ENCODE assay signal across 10 cellular contexts in genomic region chr2:233355916-233356315, GRCh38. TPM values are rescaled to one million over a fixed set of nuclear protein-coding genes. Genes with fewer than 3 reads are reported as not detected.
DNase-seq lines count a peak whose midpoint lies in the region; ATAC-seq and TF ChIP-seq lines count a peak whose summit lies in the region.
"Had no signal": no experiment of that assay in that cellular context is flagged by ENCODE, and none has a peak within 500 bp of the region (broad histone marks: within the 10 kb centered on the region; RNA-seq: fewer than 3 reads in every experiment).

No MANE protein-coding gene starts in this region.

- CTCF ChIA-PET in CD4-positive, alpha-beta T cell (lab: Charles Lee), result no interaction called here

- H3K4me1 Mint-ChIP-seq in CD4-positive, alpha-beta T cell (ENCODE audit: low read depth), result peaks cover 68% of the 10 kb centered on the region
- peaks cover 76% of the 10 kb centered on the region for H3K4me1 Mint-ChIP-seq in brain
- H3K4me1 Mint-ChIP-seq in nephron progenitor cell, result peaks cover 72% of the 10 kb centered on the region

- H3K36me3 Mint-ChIP-seq in CD4-positive, alpha-beta T cell (ENCODE audit: low read depth), result peaks cover 42% of the 10 kb centered on the region
- H3K36me3 Mint-ChIP-seq in brain (peaks cover 31% of the 10 kb centered on the region), nephron progenitor cell (ENCODE audit: low read depth) (peaks cover 12% of the 10 kb centered on the region)

- no peaks in the 10 kb centered on the region for H3K9me3 Mint-ChIP-seq in CD4-positive, alpha-beta T cell
- H3K9me3 Mint-ChIP-seq in brain (peaks cover 0 to 8% (median 4%) of the 10 kb centered on the region in 5 experiments), nephron progenitor cell (peaks cover 8% of the 10 kb centered on the region)

- no peaks in the 10 kb centered on the region for H3K27me3 Mint-ChIP-seq in CD4-positive, alpha-beta T cell
- H3K27me3 Mint-ChIP-seq in brain (no peaks in the 10 kb centered on the region), nephron progenitor cell (ENCODE audit: low read depth, poor library complexity) (peaks cover 11% of the 10 kb centered on the region)

- H3K27me3 ChIP-seq in CD4-positive, alpha-beta T cell (ENCODE audit: control insufficient read depth, insufficient read depth, low read length), result no peaks in the 10 kb centered on the region
- H3K27me3 ChIP-seq in HL-60 (ENCODE audit: insufficient read depth, poor library complexity, severe bottlenecking), result no peaks in the 10 kb centered on the region

- POLR2A ChIA-PET in CD4-positive, alpha-beta T cell (lab: Charles Lee), result interaction anchor here (1.0 to 4.5 kb wide), 3 partner anchors 24 to 88 kb away, joined by 3 to 25 read pairs (median 5); no protein-coding TSS in a partner anchor

- peak overlapping the region; percentile 90 for H3K4me3 ChIP-seq in HL-60 (replicated peaks; ENCODE audit: insufficient read depth, low read length)

- H3K27ac ChIP-seq in CD4-positive, alpha-beta T cell (ENCODE audit: low read depth, low read length), result no peak overlapping the region
- no peak overlapping the region for H3K27ac ChIP-seq in HL-60 (replicated peaks)

- H3K9me3 ChIP-seq in CD4-positive, alpha-beta T cell (ENCODE audit: control insufficient read depth, low read length), result no peaks in the 10 kb centered on the region

- intact Hi-C loops in CD4-positive, alpha-beta T cell (cut with DNase I, micrococcal nuclease), result loop anchor here in 1 of 2 experiments (2.0 to 10.0 kb wide), 2 partner anchors 87 to 1041 kb away; no protein-coding TSS in a partner anchor

- DNase-seq in CD4-positive, alpha-beta T cell, result no peak
- DNase-seq in HL-60 (ENCODE audit: low read depth in 1 of 2, low spot score in 1 of 2) (no peak), nephron progenitor cell (no peak), 8988T (no peak), cerebellum (ENCODE audit: low spot score) (no peak)
- DNase-seq in stimulated activated CD8-positive, alpha-beta memory T cell treated with anti-CD3 and anti-CD28 coated beads, Interleukin-4, amount 100 ng/mL, for 48 hours, result no peak
- DNase-seq: effector memory CD4-positive, alpha-beta T cell; stimulated activated CD4-positive, alpha-beta T cell treated with anti-CD3 and anti-CD28 coated beads, Interleukin-1b, Interleukin-23, amount 100 ng/mL, for 48 hours had no signal

- ATAC-seq in CD4-positive, alpha-beta T cell (ENCODE audit: poor library complexity), result no peak
- ATAC-seq in HG02623 (IDR thresholded peaks at IDR 0.05; ENCODE audit: unreplicated experiment), result no peak

- H3K4me3 Mint-ChIP-seq in CD4-positive, alpha-beta T cell, result peak overlapping the region; percentile 92
- H3K4me3 Mint-ChIP-seq in brain, result peak overlapping the region; percentile 88 to 96 (median 89)
- peak overlapping the region; percentile 87 for H3K4me3 Mint-ChIP-seq in nephron progenitor cell

- peak overlapping the region; percentile 76 for H3K27ac Mint-ChIP-seq in CD4-positive, alpha-beta T cell
- H3K27ac Mint-ChIP-seq in brain, result peak overlapping the region in 3 of 5 experiments; percentile 1 to 67 (median 3)
- no peak overlapping the region for H3K27ac Mint-ChIP-seq in nephron progenitor cell

- no peak for TF ChIP-seq CTCF in CD4-positive, alpha-beta T cell (IDR thresholded peaks at IDR 0.05)
- TF ChIP-seq CTCF in HL-60 (IDR thresholded peaks at IDR 0.05; ENCODE audit: insufficient read depth, low read length) (no peak), brain (conservative IDR thresholded peaks at IDR 0.05) (no peak), nephron progenitor cell (IDR thresholded peaks at IDR 0.05) (no peak)

RNA-seq across cellular contexts. Expression of gene DGKD, which starts 1.6 kb away (rescaled TPM):
- total RNA-seq in CD4-positive, alpha-beta T cell, result 100 to 1,000 TPM; 147 to 156 TPM
- polyA plus RNA-seq in brain (ENCODE audit: insufficient read depth, low read depth, low replicate concordance), result 16.2 TPM
- 50.8 TPM for total RNA-seq in cerebellum

RNA-seq across cellular contexts. Expression of gene SAG, which starts 48.3 kb away (rescaled TPM):
- total RNA-seq in CD4-positive, alpha-beta T cell, result under 1 TPM; 0.03 to 0.22 TPM
- not detected for polyA plus RNA-seq in brain (ENCODE audit: insufficient read depth, low read depth, low replicate concordance)
- not detected for total RNA-seq in cerebellum
